ENCODE assay signal across 10 cellular contexts in genomic region chr17:50475775-50476544, GRCh38. TPM values are rescaled to one million over a fixed set of nuclear protein-coding genes. Genes with fewer than 3 reads are reported as not detected.
DNase-seq lines count a peak whose midpoint lies in the region; ATAC-seq, FAIRE-seq and TF ChIP-seq lines count a peak whose summit lies in the region.
"Not testable (repeated sequence)": the region's sequence is repeated elsewhere in the genome, so short reads cannot be mapped to it uniquely, and the experiment has no call there.
"Had no signal": no experiment of that assay in that cellular context is flagged by ENCODE, and none has a peak within 500 bp of the region (broad histone marks: within the 10 kb centered on the region; RNA-seq: fewer than 3 reads in every experiment).

No MANE protein-coding gene starts in this region.

- BruUV-seq in HepG2 (replicated peaks; lab: Mats Ljungman, UMichigan) = not testable (repeated sequence)

- TF ChIP-seq EP300 in HepG2 (IDR thresholded peaks at IDR 0.05; ENCODE audit: low read depth in 2 of 2, low read length in 2 of 2); HepG2 (CRISPR knock-in tag; IDR thresholded peaks at IDR 0.05; ENCODE audit: borderline replicate concordance): not testable (repeated sequence)

- ATAC-seq in GM23338, HepG2: not testable (repeated sequence)

- not testable (repeated sequence) for TF ChIP-seq CTCF in GM23338 (conservative IDR thresholded peaks at IDR 0.05; ENCODE audit: low read depth in 2 of 2); Peyer's patch (IDR thresholded peaks at IDR 0.05); colonic mucosa (IDR thresholded peaks at IDR 0.05); glutamatergic neuron (IDR thresholded peaks at IDR 0.05; ENCODE audit: partially characterized antibody, unreplicated experiment); HepG2 (CRISPR knock-in tag; IDR thresholded peaks at IDR 0.05); parathyroid adenoma (IDR thresholded peaks at IDR 0.05); type B pancreatic cell (conservative IDR thresholded peaks at IDR 0.05)

- in situ Hi-C loops in HepG2 (cut with HindIII; ENCODE audit: extremely low pct_ligation_motif_present, low pct_unique_long_range_greater_than_20kb) = loop anchor here (5.0 kb wide), 1 partner anchor 79 kb away; the partner anchor contains the start of gene LRRC59

- H3K27me3 ChIP-seq in GM23338 (ENCODE audit: insufficient read depth) = peaks cover 11% of the 10 kb centered on the region; the same call in 1 of the 2 replicates
- not testable (repeated sequence) for H3K27me3 ChIP-seq in Peyer's patch; colonic mucosa; HepG2 (ENCODE audit: control insufficient read depth in 1 of 2, insufficient read depth in 2 of 2, low read length in 2 of 2); mucosa of rectum (ENCODE audit: control insufficient read depth in 2 of 2, insufficient read depth in 2 of 2, low read length in 2 of 2); parathyroid adenoma (ENCODE audit: control insufficient read depth, insufficient read depth, low read length)

- not testable (repeated sequence) for H3K27ac Mint-ChIP-seq in GM23338; glutamatergic neuron (ENCODE audit: unreplicated experiment)
- H3K27ac Mint-ChIP-seq in type B pancreatic cell = peak overlapping the region; percentile 9

- H3K27ac ChIP-seq in GM23338 (ENCODE audit: low read depth); colonic mucosa; parathyroid adenoma: not testable (repeated sequence)
- peak overlapping the region in 3 of 4 donors; percentile 66 to 79 (median 66) for H3K27ac ChIP-seq in Peyer's patch
- peak overlapping the region; percentile 46 for H3K27ac ChIP-seq in HepG2 (ENCODE audit: extremely low read length, insufficient read depth, low read length)
- H3K27ac ChIP-seq in mucosa of rectum (ENCODE audit: low read depth in 2 of 2, low read length in 2 of 2) = peak overlapping the region; percentile 78 to 81

- H3K27me3 Mint-ChIP-seq in GM23338 (ENCODE audit: insufficient read depth, low read depth, poor library complexity) (peaks cover 11% of the 10 kb centered on the region), glutamatergic neuron (ENCODE audit: unreplicated experiment) (peaks cover 12% of the 10 kb centered on the region)
- H3K27me3 Mint-ChIP-seq in type B pancreatic cell = not testable (repeated sequence)

- H3K9ac ChIP-seq in colonic mucosa (ENCODE audit: low read depth in 2 of 2, low read length in 2 of 2) (peak overlapping the region in 1 of 2 donors; percentile 53), HepG2 (ENCODE audit: insufficient read depth, low read depth, low read length) (peak overlapping the region; percentile 12; the same call in 1 of the 2 replicates), mucosa of rectum (ENCODE audit: low read depth in 1 of 2, low read length in 2 of 2) (peak overlapping the region; percentile 35 to 74)
- H3K9ac ChIP-seq in parathyroid adenoma = not testable (repeated sequence)

- not testable (repeated sequence) for H3K9me3 ChIP-seq in Peyer's patch; colonic mucosa; HepG2 (ENCODE audit: low read length); mucosa of rectum (ENCODE audit: control insufficient read depth in 2 of 2, low read length in 2 of 2); parathyroid adenoma (ENCODE audit: control insufficient read depth, low read length)

- H3K4me2 ChIP-seq in GM23338 = peak overlapping the region; percentile 74
- H3K4me2 ChIP-seq in HepG2 (ENCODE audit: low read depth, low read length) = peak overlapping the region; percentile 46
- H3K4me2 ChIP-seq in parathyroid adenoma (ENCODE audit: low read length) = not testable (repeated sequence)

- intact Hi-C loops in colonic mucosa (cut with DNase I) = not testable (repeated sequence)
- intact Hi-C loops in HepG2 (cut with micrococcal nuclease; ENCODE audit: unreplicated experiment) = loop anchor here (1.0 kb wide), 1 partner anchor 47 kb away; no protein-coding TSS in a partner anchor

- H3K4me3 ChIP-seq in GM23338 (peak overlapping the region; percentile 45), Peyer's patch (peak overlapping the region in 2 of 4 donors; percentile 40 to 48), colonic mucosa (peak overlapping the region; percentile 9), mucosa of rectum (ENCODE audit: low read length in 2 of 2) (peak overlapping the region; percentile 45 to 72)
- H3K4me3 ChIP-seq in HepG2 (replicated peaks in 1 of 3; ENCODE audit: insufficient read depth in 1 of 3, low read depth in 2 of 3, low read length in 3 of 3); parathyroid adenoma (ENCODE audit: low read depth, low read length): not testable (repeated sequence)

- H4K20me1 ChIP-seq in GM23338 (replicated peaks; ENCODE audit: insufficient read depth); HepG2 (ENCODE audit: insufficient read depth, low read length): not testable (repeated sequence)

- POLR2A ChIA-PET in HepG2 (lab: Yijun Ruan, JAX) = interaction anchor here (1.4 kb wide), 1 partner anchor 16 kb away, joined by 5 read pairs; no protein-coding TSS in a partner anchor

- not testable (repeated sequence) for H3K4me1 ChIP-seq in GM23338 (ENCODE audit: insufficient read depth); colonic mucosa
- H3K4me1 ChIP-seq in Peyer's patch (peaks cover 0 to 14% (median 3%) of the 10 kb centered on the region in 4 donors), HepG2 (ENCODE audit: insufficient read depth, low read length) (peaks cover 47% of the 10 kb centered on the region), mucosa of rectum (ENCODE audit: control insufficient read depth in 2 of 2, insufficient read depth in 2 of 2, low read length in 2 of 2) (peaks cover 20 to 31% of the 10 kb centered on the region in 2 donors), parathyroid adenoma (peaks cover 19% of the 10 kb centered on the region)

- WGBS in HepG2 (ENCODE audit: low lambda C conversion rate) = 91% methylated on average over 33 of the region's 33 CpGs

- H3K4me1 Mint-ChIP-seq in GM23338 (peaks cover 17% of the 10 kb centered on the region), type B pancreatic cell (ENCODE audit: unreplicated experiment) (peaks cover 14% of the 10 kb centered on the region)
- H3K4me1 Mint-ChIP-seq in glutamatergic neuron (ENCODE audit: low read depth, unreplicated experiment) = not testable (repeated sequence)

- peak overlapping the region; percentile 25; the same call in 1 of the 2 replicates for H2AFZ ChIP-seq in GM23338
- not testable (repeated sequence) for H2AFZ ChIP-seq in HepG2 (ENCODE audit: low read length)
- peak overlapping the region; percentile 20 for H2AFZ ChIP-seq in parathyroid adenoma

- H3K9me2 ChIP-seq in GM23338 (ENCODE audit: insufficient read depth) = not testable (repeated sequence)

- H3K4me3 Mint-ChIP-seq in GM23338 (peak overlapping the region; percentile 52), glutamatergic neuron (ENCODE audit: unreplicated experiment) (peak overlapping the region; percentile 2), type B pancreatic cell (peak overlapping the region; percentile 70)

- not testable (repeated sequence) for H3K9me3 Mint-ChIP-seq in GM23338; glutamatergic neuron (ENCODE audit: unreplicated experiment); type B pancreatic cell

- FAIRE-seq in HepG2 (lab: Jason Lieb, UNC) = not testable (repeated sequence)

- CTCF ChIA-PET in HepG2 (lab: Yijun Ruan, JAX; ENCODE audit: low intra/inter-chr PET ratio, low total read pairs) = not testable (repeated sequence)

- H3K36me3 Mint-ChIP-seq in GM23338 (ENCODE audit: low read depth); glutamatergic neuron (ENCODE audit: unreplicated experiment); type B pancreatic cell: not testable (repeated sequence)

- not testable (repeated sequence) for H3K79me2 ChIP-seq in GM23338 (replicated peaks; ENCODE audit: insufficient read depth); HepG2 (ENCODE audit: insufficient read depth, low read length); parathyroid adenoma

- not testable (repeated sequence) for TF ChIP-seq RAD21 in HepG2 (CRISPR knock-in tag; IDR thresholded peaks at IDR 0.05)

- DNase-seq in GM23338 (ENCODE audit: low spot score); glutamatergic neuron; type B pancreatic cell (ENCODE audit: extremely low spot score, unreplicated experiment): not testable (repeated sequence)
- DNase-seq in Peyer's patch (peak in 1 of 3 donors; percentile 16), colonic mucosa (peak; percentile 60), HepG2 (ENCODE audit: low spot score) (peak; percentile 47)

- TF ChIP-seq POLR2A in Peyer's patch (IDR thresholded peaks at IDR 0.05) = peak in 1 of 2 donors; percentile 31
- TF ChIP-seq POLR2A in HepG2 (IDR thresholded peaks at IDR 0.05; ENCODE audit: insufficient read depth in 1 of 2, low read depth in 2 of 2, low read length in 2 of 2) = not testable (repeated sequence)

- H3K36me3 ChIP-seq in GM23338 (ENCODE audit: insufficient read depth); colonic mucosa; parathyroid adenoma (ENCODE audit: control insufficient read depth, insufficient read depth, low read length): not testable (repeated sequence)
- H3K36me3 ChIP-seq in Peyer's patch = peaks cover 0 to 26% (median 0%) of the 10 kb centered on the region in 3 donors
- H3K36me3 ChIP-seq in HepG2 (replicated peaks in 1 of 2; ENCODE audit: control insufficient read depth in 1 of 2, insufficient read depth in 2 of 2, low read length in 2 of 2) = peaks cover 16 to 19% of the 10 kb centered on the region in 2 experiments; a peak in 4 of 5 replicates
- peaks cover 14 to 20% of the 10 kb centered on the region in 2 donors for H3K36me3 ChIP-seq in mucosa of rectum (ENCODE audit: control insufficient read depth in 2 of 2, insufficient read depth in 2 of 2, low read length in 2 of 2)

- 0 out of 2 replicates have a peak, but pooled peaks cover 16% of the 10 kb centered on the region for H3F3A ChIP-seq in GM23338 (replicated peaks; ENCODE audit: low read depth)

RNA-seq across cellular contexts. Expression of gene RSAD1, which starts 2.7 kb away (rescaled TPM):
- total RNA-seq in GM23338 (2014; rRNA removed; shearing (Covaris generic)) = 27.5 and 28.7 TPM in 2 replicates
- 16.5 and 18.4 TPM in 2 replicates for polyA plus RNA-seq in GM23338 (2016; fragmentation: Nextera tagmentation; extraction: Ambion mirVana)
- total RNA-seq in Peyer's patch = 10 to 100 TPM; 24.3 to 53.4 (median 39.5) TPM
- 10 to 100 TPM; 22.2 to 29.3 TPM for total RNA-seq in colonic mucosa
- 22.0 TPM for total RNA-seq in glutamatergic neuron (ENCODE audit: unreplicated experiment)
- total RNA-seq in HepG2 (2016; rRNA removed; fragmentation: Illumina TruSeq; extraction: Trizol) = 16.0 and 22.7 TPM in 2 replicates
- total RNA-seq in HepG2 (2016; cell fraction: cytosol; rRNA removed; fragmentation: Illumina TruSeq; extraction: Trizol; ENCODE audit: low read depth) = 7.3 and 10.0 TPM in 2 replicates
- 16.9 and 22.5 TPM in 2 replicates for total RNA-seq in HepG2 (2016; cell fraction: insoluble cytoplasmic fraction; rRNA removed; fragmentation: Illumina TruSeq; extraction: Trizol)
- 13.4 and 14.3 TPM in 2 replicates for total RNA-seq in HepG2 (2016; cell fraction: membrane; rRNA removed; fragmentation: Illumina TruSeq; extraction: Trizol)
- total RNA-seq in HepG2 (2016; cell fraction: nucleus; rRNA removed; fragmentation: Illumina TruSeq; extraction: Trizol) = 30.4 and 33.5 TPM in 2 replicates
- polyA plus RNA-seq in HepG2 (2011; rRNA removed) = 27.7 and 36.1 TPM in 2 replicates
- 18.4 and 20.0 TPM in 2 replicates for polyA plus RNA-seq in HepG2 (2011; cell fraction: cytosol; rRNA removed)
- polyA plus RNA-seq in HepG2 (2011; cell fraction: nucleus; rRNA removed) = 105 and 113 TPM in 2 replicates
- polyA plus RNA-seq in HepG2 (2012) = 23.6 and 33.3 TPM in 2 replicates
- polyA plus RNA-seq in HepG2 (2016; cell fraction: cytosol; fragmentation: Illumina TruSeq; extraction: Trizol; ENCODE audit: low read depth) = 5.4 and 6.8 TPM in 2 replicates
- polyA plus RNA-seq in HepG2 (2016; cell fraction: insoluble cytoplasmic fraction; fragmentation: Illumina TruSeq; extraction: Trizol; ENCODE audit: low read depth) = 26.1 and 30.3 TPM in 2 replicates
- 12.5 and 12.8 TPM in 2 replicates for polyA plus RNA-seq in HepG2 (2016; cell fraction: membrane; fragmentation: Illumina TruSeq; extraction: Trizol; ENCODE audit: low read depth)
- 76.0 and 77.9 TPM in 2 replicates for polyA plus RNA-seq in HepG2 (2016; cell fraction: nucleus; fragmentation: Illumina TruSeq; extraction: Trizol; ENCODE audit: insufficient read depth, low read depth)
- 18.5 and 34.3 TPM in 2 replicates for polyA minus RNA-seq in HepG2 (2011; rRNA and poly(A)+ RNA removed; ENCODE audit: low replicate concordance)
- polyA minus RNA-seq in HepG2 (2011; cell fraction: cytosol; rRNA and poly(A)+ RNA removed) = 8.6 and 9.4 TPM in 2 replicates
- 53.4 and 55.7 TPM in 2 replicates for polyA minus RNA-seq in HepG2 (2011; cell fraction: nucleus; rRNA and poly(A)+ RNA removed)
- total RNA-seq in type B pancreatic cell (ENCODE audit: low replicate concordance) = 26.6 and 40.7 TPM in 2 replicates

RNA-seq across cellular contexts. Expression of gene CHAD, which starts 7.3 kb away (rescaled TPM):
- total RNA-seq in GM23338 (2014; rRNA removed; shearing (Covaris generic)) = not detected in 2 replicates
- polyA plus RNA-seq in GM23338 (2016; fragmentation: Nextera tagmentation; extraction: Ambion mirVana) = 0.18 TPM in 1 of 2 replicates, not detected in the other
- total RNA-seq in Peyer's patch = 10 to 100 TPM in 2 of 4 donors, 1 to 10 TPM in 2; 7.4 to 24.6 (median 14.7) TPM
- total RNA-seq in colonic mucosa = 1 to 10 TPM; 1.8 to 3.6 TPM
- not detected for total RNA-seq in glutamatergic neuron (ENCODE audit: unreplicated experiment)
- not detected in 2 replicates for total RNA-seq in HepG2 (2016; rRNA removed; fragmentation: Illumina TruSeq; extraction: Trizol)
- not detected in 2 replicates for total RNA-seq in HepG2 (2016; cell fraction: cytosol; rRNA removed; fragmentation: Illumina TruSeq; extraction: Trizol; ENCODE audit: low read depth)
- 0.09 TPM in 1 of 2 replicates, not detected in the other for total RNA-seq in HepG2 (2016; cell fraction: insoluble cytoplasmic fraction; rRNA removed; fragmentation: Illumina TruSeq; extraction: Trizol)
- not detected in 2 replicates for total RNA-seq in HepG2 (2016; cell fraction: membrane; rRNA removed; fragmentation: Illumina TruSeq; extraction: Trizol)
- not detected in 2 replicates for total RNA-seq in HepG2 (2016; cell fraction: nucleus; rRNA removed; fragmentation: Illumina TruSeq; extraction: Trizol)
- 1.4 and 2.2 TPM in 2 replicates for polyA plus RNA-seq in HepG2 (2011; rRNA removed)
- polyA plus RNA-seq in HepG2 (2011; cell fraction: cytosol; rRNA removed) = 0.56 and 1.1 TPM in 2 replicates
- 7.9 and 10.0 TPM in 2 replicates for polyA plus RNA-seq in HepG2 (2011; cell fraction: nucleus; rRNA removed)
- polyA plus RNA-seq in HepG2 (2012) = 4.3 and 5.0 TPM in 2 replicates
- polyA plus RNA-seq in HepG2 (2016; cell fraction: cytosol; fragmentation: Illumina TruSeq; extraction: Trizol; ENCODE audit: low read depth) = not detected in 2 replicates
- not detected in 2 replicates for polyA plus RNA-seq in HepG2 (2016; cell fraction: insoluble cytoplasmic fraction; fragmentation: Illumina TruSeq; extraction: Trizol; ENCODE audit: low read depth)
- polyA plus RNA-seq in HepG2 (2016; cell fraction: membrane; fragmentation: Illumina TruSeq; extraction: Trizol; ENCODE audit: low read depth) = not detected in 2 replicates
- polyA plus RNA-seq in HepG2 (2016; cell fraction: nucleus; fragmentation: Illumina TruSeq; extraction: Trizol; ENCODE audit: insufficient read depth, low read depth) = 1.1 TPM in 1 of 2 replicates, not detected in the other
- polyA minus RNA-seq in HepG2 (2011; rRNA and poly(A)+ RNA removed; ENCODE audit: low replicate concordance) = 0.07 and 1.3 TPM in 2 replicates
- polyA minus RNA-seq in HepG2 (2011; cell fraction: cytosol; rRNA and poly(A)+ RNA removed) = not detected in 2 replicates
- 0.64 and 0.87 TPM in 2 replicates for polyA minus RNA-seq in HepG2 (2011; cell fraction: nucleus; rRNA and poly(A)+ RNA removed)
- total RNA-seq in type B pancreatic cell (ENCODE audit: low replicate concordance) = not detected in 2 replicates
- total RNA-seq: A673; CD8-positive, alpha-beta T cell had no signal

RNA-seq across cellular contexts. Expression of gene MYCBPAP, which starts 32.3 kb away (rescaled TPM):
- 0.63 and 4.6 TPM in 2 replicates for total RNA-seq in GM23338 (2014; rRNA removed; shearing (Covaris generic))
- polyA plus RNA-seq in GM23338 (2016; fragmentation: Nextera tagmentation; extraction: Ambion mirVana) (1.7 and 1.8 TPM in 2 replicates), HepG2 (2011; rRNA removed) (0.18 and 0.22 TPM in 2 replicates)
- total RNA-seq in Peyer's patch (1 to 10 TPM in 1 of 4 donors, under 1 TPM in 1, not detected in 2; 0.53 to 1.1 TPM), colonic mucosa (1 to 10 TPM in 1 of 2 donors, under 1 TPM in 1; 0.56 to 2.8 TPM), glutamatergic neuron (ENCODE audit: unreplicated experiment) (2.5 TPM), HepG2 (2016; rRNA removed; fragmentation: Illumina TruSeq; extraction: Trizol) (0.24 and 0.36 TPM in 2 replicates), type B pancreatic cell (ENCODE audit: low replicate concordance) (0.88 and 4.1 TPM in 2 replicates)
- not detected in 2 replicates for total RNA-seq in HepG2 (2016; cell fraction: cytosol; rRNA removed; fragmentation: Illumina TruSeq; extraction: Trizol; ENCODE audit: low read depth)
- total RNA-seq in HepG2 (2016; cell fraction: insoluble cytoplasmic fraction; rRNA removed; fragmentation: Illumina TruSeq; extraction: Trizol) = 0.09 and 0.32 TPM in 2 replicates
- total RNA-seq in HepG2 (2016; cell fraction: membrane; rRNA removed; fragmentation: Illumina TruSeq; extraction: Trizol) = 0.41 TPM in 1 of 2 replicates, not detected in the other
- 0.47 and 1.0 TPM in 2 replicates for total RNA-seq in HepG2 (2016; cell fraction: nucleus; rRNA removed; fragmentation: Illumina TruSeq; extraction: Trizol)
- 0.12 and 0.13 TPM in 2 replicates for polyA plus RNA-seq in HepG2 (2011; cell fraction: cytosol; rRNA removed)
- 0.69 and 1.0 TPM in 2 replicates for polyA plus RNA-seq in HepG2 (2011; cell fraction: nucleus; rRNA removed)
- polyA plus RNA-seq in HepG2 (2012) = 0.48 and 0.56 TPM in 2 replicates
- not detected in 2 replicates for polyA plus RNA-seq in HepG2 (2016; cell fraction: cytosol; fragmentation: Illumina TruSeq; extraction: Trizol; ENCODE audit: low read depth)
- polyA plus RNA-seq in HepG2 (2016; cell fraction: insoluble cytoplasmic fraction; fragmentation: Illumina TruSeq; extraction: Trizol; ENCODE audit: low read depth) = 0.36 and 0.41 TPM in 2 replicates
- 0.07 TPM in 1 of 2 replicates, not detected in the other for polyA plus RNA-seq in HepG2 (2016; cell fraction: membrane; fragmentation: Illumina TruSeq; extraction: Trizol; ENCODE audit: low read depth)
- polyA plus RNA-seq in HepG2 (2016; cell fraction: nucleus; fragmentation: Illumina TruSeq; extraction: Trizol; ENCODE audit: insufficient read depth, low read depth) = 0.93 and 1.1 TPM in 2 replicates
- 0.33 TPM in 1 of 2 replicates, not detected in the other for polyA minus RNA-seq in HepG2 (2011; rRNA and poly(A)+ RNA removed; ENCODE audit: low replicate concordance)
- polyA minus RNA-seq in HepG2 (2011; cell fraction: cytosol; rRNA and poly(A)+ RNA removed) = not detected in 2 replicates
- polyA minus RNA-seq in HepG2 (2011; cell fraction: nucleus; rRNA and poly(A)+ RNA removed) = 0.52 and 0.75 TPM in 2 replicates

RNA-seq across cellular contexts. Expression of gene ACSF2, which starts 49.9 kb away (rescaled TPM):
- total RNA-seq in GM23338 (2014; rRNA removed; shearing (Covaris generic)) = 12.4 and 12.8 TPM in 2 replicates
- polyA plus RNA-seq in GM23338 (2016; fragmentation: Nextera tagmentation; extraction: Ambion mirVana) = 6.9 and 7.5 TPM in 2 replicates
- 100 to 1,000 TPM; 143 to 278 (median 189) TPM for total RNA-seq in Peyer's patch
- total RNA-seq in colonic mucosa = 100 to 1,000 TPM in 1 of 2 donors, 10 to 100 TPM in 1; 50.8 to 119 TPM
- 52.2 TPM for total RNA-seq in glutamatergic neuron (ENCODE audit: unreplicated experiment)
- 32.0 and 87.3 TPM in 2 replicates for total RNA-seq in HepG2 (2016; rRNA removed; fragmentation: Illumina TruSeq; extraction: Trizol)
- total RNA-seq in HepG2 (2016; cell fraction: cytosol; rRNA removed; fragmentation: Illumina TruSeq; extraction: Trizol; ENCODE audit: low read depth) = 20.7 and 23.9 TPM in 2 replicates
- total RNA-seq in HepG2 (2016; cell fraction: insoluble cytoplasmic fraction; rRNA removed; fragmentation: Illumina TruSeq; extraction: Trizol) = 26.9 and 94.3 TPM in 2 replicates
- total RNA-seq in HepG2 (2016; cell fraction: membrane; rRNA removed; fragmentation: Illumina TruSeq; extraction: Trizol) = 19.8 and 21.0 TPM in 2 replicates
- 90.8 and 95.0 TPM in 2 replicates for total RNA-seq in HepG2 (2016; cell fraction: nucleus; rRNA removed; fragmentation: Illumina TruSeq; extraction: Trizol)
- polyA plus RNA-seq in HepG2 (2011; rRNA removed) = 109 and 117 TPM in 2 replicates
- 68.6 and 80.4 TPM in 2 replicates for polyA plus RNA-seq in HepG2 (2011; cell fraction: cytosol; rRNA removed)
- 334 and 438 TPM in 2 replicates for polyA plus RNA-seq in HepG2 (2011; cell fraction: nucleus; rRNA removed)
- 79.7 and 97.7 TPM in 2 replicates for polyA plus RNA-seq in HepG2 (2012)
- 8.6 and 9.0 TPM in 2 replicates for polyA plus RNA-seq in HepG2 (2016; cell fraction: cytosol; fragmentation: Illumina TruSeq; extraction: Trizol; ENCODE audit: low read depth)
- 26.3 and 30.3 TPM in 2 replicates for polyA plus RNA-seq in HepG2 (2016; cell fraction: insoluble cytoplasmic fraction; fragmentation: Illumina TruSeq; extraction: Trizol; ENCODE audit: low read depth)
- 13.4 and 14.3 TPM in 2 replicates for polyA plus RNA-seq in HepG2 (2016; cell fraction: membrane; fragmentation: Illumina TruSeq; extraction: Trizol; ENCODE audit: low read depth)
- 198 and 222 TPM in 2 replicates for polyA plus RNA-seq in HepG2 (2016; cell fraction: nucleus; fragmentation: Illumina TruSeq; extraction: Trizol; ENCODE audit: insufficient read depth, low read depth)
- 87.1 and 260 TPM in 2 replicates for polyA minus RNA-seq in HepG2 (2011; rRNA and poly(A)+ RNA removed; ENCODE audit: low replicate concordance)
- 32.1 and 36.7 TPM in 2 replicates for polyA minus RNA-seq in HepG2 (2011; cell fraction: cytosol; rRNA and poly(A)+ RNA removed)
- polyA minus RNA-seq in HepG2 (2011; cell fraction: nucleus; rRNA and poly(A)+ RNA removed) = 111 and 114 TPM in 2 replicates
- total RNA-seq in type B pancreatic cell (ENCODE audit: low replicate concordance) = 57.3 and 75.0 TPM in 2 replicates

RNA-seq across cellular contexts. Expression of gene EPN3, which starts 56.6 kb away (rescaled TPM):
- 7.7 and 13.7 TPM in 2 replicates for total RNA-seq in GM23338 (2014; rRNA removed; shearing (Covaris generic))
- polyA plus RNA-seq in GM23338 (2016; fragmentation: Nextera tagmentation; extraction: Ambion mirVana) (2.2 and 2.3 TPM in 2 replicates), HepG2 (2011; rRNA removed) (0.05 and 0.11 TPM in 2 replicates)
- total RNA-seq in Peyer's patch (10 to 100 TPM in 2 of 4 donors, 1 to 10 TPM in 2; 3.0 to 17.3 (median 13.0) TPM), colonic mucosa (10 to 100 TPM; 18.3 to 79.8 TPM), glutamatergic neuron (ENCODE audit: unreplicated experiment) (0.12 TPM), HepG2 (2016; rRNA removed; fragmentation: Illumina TruSeq; extraction: Trizol) (0.41 and 0.95 TPM in 2 replicates), type B pancreatic cell (ENCODE audit: low replicate concordance) (41.7 and 72.1 TPM in 2 replicates)
- total RNA-seq in HepG2 (2016; cell fraction: cytosol; rRNA removed; fragmentation: Illumina TruSeq; extraction: Trizol; ENCODE audit: low read depth) = 0.88 and 1.1 TPM in 2 replicates
- total RNA-seq in HepG2 (2016; cell fraction: insoluble cytoplasmic fraction; rRNA removed; fragmentation: Illumina TruSeq; extraction: Trizol) = 0.54 and 0.71 TPM in 2 replicates
- 0.90 and 1.3 TPM in 2 replicates for total RNA-seq in HepG2 (2016; cell fraction: membrane; rRNA removed; fragmentation: Illumina TruSeq; extraction: Trizol)
- total RNA-seq in HepG2 (2016; cell fraction: nucleus; rRNA removed; fragmentation: Illumina TruSeq; extraction: Trizol) = 1.1 and 1.6 TPM in 2 replicates
- polyA plus RNA-seq in HepG2 (2011; cell fraction: cytosol; rRNA removed) = 0.04 and 0.09 TPM in 2 replicates
- 0.23 and 0.35 TPM in 2 replicates for polyA plus RNA-seq in HepG2 (2011; cell fraction: nucleus; rRNA removed)
- 0.09 and 0.15 TPM in 2 replicates for polyA plus RNA-seq in HepG2 (2012)
- polyA plus RNA-seq in HepG2 (2016; cell fraction: cytosol; fragmentation: Illumina TruSeq; extraction: Trizol; ENCODE audit: low read depth) = 0.40 and 0.55 TPM in 2 replicates
- polyA plus RNA-seq in HepG2 (2016; cell fraction: insoluble cytoplasmic fraction; fragmentation: Illumina TruSeq; extraction: Trizol; ENCODE audit: low read depth) = 1.2 and 1.4 TPM in 2 replicates
- polyA plus RNA-seq in HepG2 (2016; cell fraction: membrane; fragmentation: Illumina TruSeq; extraction: Trizol; ENCODE audit: low read depth) = 0.73 and 0.91 TPM in 2 replicates
- polyA plus RNA-seq in HepG2 (2016; cell fraction: nucleus; fragmentation: Illumina TruSeq; extraction: Trizol; ENCODE audit: insufficient read depth, low read depth) = 1.2 and 1.7 TPM in 2 replicates
- polyA minus RNA-seq in HepG2 (2011; rRNA and poly(A)+ RNA removed; ENCODE audit: low replicate concordance) = 0.35 and 1.4 TPM in 2 replicates
- polyA minus RNA-seq in HepG2 (2011; cell fraction: cytosol; rRNA and poly(A)+ RNA removed) = 0.20 and 0.53 TPM in 2 replicates
- 1.1 and 3.2 TPM in 2 replicates for polyA minus RNA-seq in HepG2 (2011; cell fraction: nucleus; rRNA and poly(A)+ RNA removed)
- total RNA-seq: CD8-positive, alpha-beta T cell had no signal

Comparison
In these comparisons a context has a peak if more than half of its experiments do, and no peak if none do; other contexts are left out.
1. H3K4me3 Mint-ChIP-seq: peak in every context shown above with its lines; median percentile 70 in type B pancreatic cell; 52 in GM23338; 2 in glutamatergic neuron.